In genomic region chr4:8072235-8072968, GRCh38 we compare ENCODE assay signal across 17 cellular contexts.
"Had no signal": no experiment of that assay in that cellular context is flagged by ENCODE, and none has a peak within 500 bp of the region (broad histone marks: within the 10 kb centered on the region; RNA-seq: fewer than 3 reads in every experiment).

No MANE protein-coding gene starts in this region.

- H3K27me3 ChIP-seq: cardiac muscle cell, colonic mucosa, hepatocyte, upper lobe of left lung had no signal

- H3K9me3 Mint-ChIP-seq: activated naive CD4-positive, alpha-beta T cell treated with anti-CD3 and anti-CD28 coated beads for 36 hours; activated T-helper 2 cell treated with anti-CD3 and anti-CD28 coated beads, Interferon-gamma antibody, Interleukin-2, Interleukin-4, amounts not matched to agents 10 μg/mL and 5 μg/mL and 100 μg/mL, durations not matched to agents 14 hours and 24 hours and 36 hours; nephron progenitor cell had no signal

- H3K4me3 Mint-ChIP-seq: activated naive CD4-positive, alpha-beta T cell treated with anti-CD3 and anti-CD28 coated beads for 36 hours; nephron progenitor cell had no signal

- H3K4me2 ChIP-seq: hepatocyte had no signal

- H3K9ac ChIP-seq: parathyroid adenoma had no signal

- H3K4me1 ChIP-seq: colonic mucosa, parathyroid adenoma, upper lobe of left lung had no signal

- H3K27ac Mint-ChIP-seq: activated naive CD4-positive, alpha-beta T cell treated with anti-CD3 and anti-CD28 coated beads for 36 hours; activated T-helper 2 cell treated with anti-CD3 and anti-CD28 coated beads, Interferon-gamma antibody, Interleukin-2, Interleukin-4, amounts not matched to agents 10 μg/mL and 5 μg/mL and 100 μg/mL, durations not matched to agents 14 hours and 24 hours and 36 hours; nephron progenitor cell had no signal

- H3K36me3 ChIP-seq: cardiac muscle cell, colonic mucosa, upper lobe of left lung had no signal

- H3K4me3 ChIP-seq: cardiac muscle cell, colonic mucosa, esophagus muscularis mucosa, hepatocyte, skin epidermis, upper lobe of left lung had no signal

- H3K27ac ChIP-seq: cardiac muscle cell, colonic mucosa, esophagus muscularis mucosa, hepatocyte, parathyroid adenoma, skin epidermis, upper lobe of left lung had no signal

- DNase-seq: activated CD4-positive, alpha-beta T cell treated with anti-CD3 and anti-CD28 coated beads for 1 hour; activated CD4-positive, alpha-beta T cell treated with anti-CD3 and anti-CD28 coated beads, Interleukin-2, amount 50 U/mL, for 48 hours; activated naive CD4-positive, alpha-beta T cell treated with anti-CD3 and anti-CD28 coated beads for 36 hours; activated T-cell treated with anti-CD3 and anti-CD28 coated beads, Interleukin-2, amount 50 U/mL, for 1 hour; colonic mucosa; mesendoderm; nephron progenitor cell; stimulated activated CD4-positive, alpha-beta T cell treated with anti-CD3 and anti-CD28 coated beads, Interleukin-15, amount 100 ng/mL, for 24 hours; stimulated activated CD4-positive, alpha-beta T cell treated with anti-CD3 and anti-CD28 coated beads, Interleukin-4, amount 100 ng/mL, for 1 hour; stimulated activated naive CD4-positive, alpha-beta T cell; upper lobe of left lung had no signal

- H3K9me3 ChIP-seq: colonic mucosa, esophagus muscularis mucosa, upper lobe of left lung had no signal
